ENCODE assay signal across 19 cellular contexts in the genomic region with DNA sequence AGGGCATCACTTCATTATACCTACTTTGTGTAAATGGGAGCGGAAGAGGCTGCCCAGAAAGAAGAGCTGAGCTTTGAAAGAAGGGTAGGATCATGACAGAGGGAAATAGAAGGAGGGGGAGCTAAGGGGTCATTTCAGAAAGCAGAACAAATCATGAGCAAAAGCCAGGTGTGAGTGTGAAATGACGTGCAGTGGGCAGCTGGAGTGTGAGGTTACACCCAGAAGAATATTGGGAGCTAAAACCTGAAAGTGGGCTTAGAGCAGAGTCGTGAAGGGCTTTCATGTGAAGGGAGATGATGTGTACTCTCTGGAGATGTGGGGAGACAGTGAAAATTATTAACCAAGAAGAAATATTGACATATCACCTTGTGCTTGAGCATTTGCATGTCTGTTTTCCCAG.
A peak's percentile ranks its signal among the peaks of the same experiment; 100 is the strongest.
DNase-seq lines count a peak whose midpoint lies in the region; ATAC-seq, FAIRE-seq and TF ChIP-seq lines count a peak whose summit lies in the region.
"Had no signal": no experiment of that assay in that cellular context is flagged by ENCODE, and none has a peak within 500 bp of the region (broad histone marks: within the 10 kb centered on the region; RNA-seq: fewer than 3 reads in every experiment).

No MANE protein-coding gene starts in this region.

- DNase-seq in GM18507 (ENCODE audit: extremely low spot score, insufficient read length, low read depth): no peak
- DNase-seq in glutamatergic neuron: no peak
- DNase-seq in esophagus squamous epithelium (lab: John Stamatoyannopoulos, UW): no peak
- no peak for DNase-seq in aorta
- no peak for DNase-seq in stimulated activated CD4-positive, alpha-beta T cell treated with anti-CD3 and anti-CD28 coated beads, Interleukin-4, amount 100 ng/mL, for 24 hours
- DNase-seq: Caco-2; CD4-positive, CD25-positive, alpha-beta regulatory T cell; CD8-positive, alpha-beta T cell; DMS153; DMS79 treated with DMSO at 0.1 percent for 48 hours; GF-D8; GM23248; H9 had no signal

- peak; percentile 71 for FAIRE-seq in GM18507 (lab: Jason Lieb, UNC)

- H3K27ac ChIP-seq in esophagus squamous epithelium (no peak overlapping the region), aorta (ENCODE audit: low read depth in 1 of 2, low read length in 2 of 2) (no peak overlapping the region)
- H3K27ac ChIP-seq: BLaER1, C4-2B, GM23248 had no signal

- H3K27me3 ChIP-seq in esophagus squamous epithelium (no peaks in the 10 kb centered on the region), aorta (ENCODE audit: control insufficient read depth in 1 of 2, insufficient read depth in 2 of 2, low read length in 1 of 2) (no peaks in the 10 kb centered on the region)
- H3K27me3 ChIP-seq: BLaER1 had no signal

- 42 to 58% methylated on average over 3 of the region's 3 CpGs for WGBS in esophagus squamous epithelium, 2 donors
- WGBS in aorta, 2 donors: 75 to 85% methylated on average over 3 of the region's 3 CpGs

- peak; percentile 50 for ATAC-seq in HG03175 (IDR thresholded peaks at IDR 0.05; ENCODE audit: unreplicated experiment)
- no peak for ATAC-seq in HG03354 (IDR thresholded peaks at IDR 0.05; ENCODE audit: poor library complexity, severe bottlenecking, unreplicated experiment)
- no peak for ATAC-seq in aorta (ENCODE audit: low FRiP score)
- ATAC-seq: CD8-positive, alpha-beta T cell; HCT116 had no signal

- TF ChIP-seq POLR2A in esophagus squamous epithelium (IDR thresholded peaks at IDR 0.05): no peak

- H3K4me1 ChIP-seq in esophagus squamous epithelium: no peaks in the 10 kb centered on the region
- no peaks in the 10 kb centered on the region for H3K4me1 ChIP-seq in aorta (ENCODE audit: control insufficient read depth in 1 of 2, insufficient read depth in 2 of 2, low read length in 2 of 2)
- H3K4me1 ChIP-seq: BLaER1, Caco-2 had no signal

- H3K9me3 ChIP-seq in esophagus squamous epithelium (no peaks in the 10 kb centered on the region), aorta (ENCODE audit: control insufficient read depth, low read length) (peaks cover 4% of the 10 kb centered on the region)
- H3K9me3 ChIP-seq: BLaER1 had no signal

- intact Hi-C loops in esophagus squamous epithelium (cut with DNase I): no loop called here
- intact Hi-C loops in aorta (cut with DNase I): no loop called here

- H3K36me3 ChIP-seq in esophagus squamous epithelium (no peaks in the 10 kb centered on the region), aorta (ENCODE audit: control insufficient read depth in 1 of 2, insufficient read depth in 2 of 2, low read length in 1 of 2) (no peaks in the 10 kb centered on the region)
- H3K36me3 ChIP-seq: BLaER1 had no signal

- H3K27me3 Mint-ChIP-seq in glutamatergic neuron (ENCODE audit: unreplicated experiment): peaks cover 4% of the 10 kb centered on the region
- H3K27me3 Mint-ChIP-seq: B cell had no signal

- H3K9me3 Mint-ChIP-seq in glutamatergic neuron (ENCODE audit: unreplicated experiment): peaks cover 9% of the 10 kb centered on the region
- H3K9me3 Mint-ChIP-seq: CD8-positive, alpha-beta T cell had no signal

- TF ChIP-seq CTCF in glutamatergic neuron (IDR thresholded peaks at IDR 0.05; ENCODE audit: partially characterized antibody, unreplicated experiment) (no peak), esophagus squamous epithelium (IDR thresholded peaks at IDR 0.05) (no peak)

- H3K4me1 Mint-ChIP-seq in glutamatergic neuron (ENCODE audit: low read depth, unreplicated experiment): peaks cover 12% of the 10 kb centered on the region
- H3K4me1 Mint-ChIP-seq: CD4-positive, CD25-positive, alpha-beta regulatory T cell had no signal

- no peak overlapping the region for H3K4me3 ChIP-seq in esophagus squamous epithelium
- H3K4me3 ChIP-seq in aorta (ENCODE audit: low read length in 2 of 2): no peak overlapping the region
- H3K4me3 ChIP-seq: BLaER1, GM23248 had no signal

- H3K36me3 Mint-ChIP-seq in glutamatergic neuron (ENCODE audit: unreplicated experiment): peaks cover 9% of the 10 kb centered on the region
- H3K36me3 Mint-ChIP-seq: CD4-positive, CD25-positive, alpha-beta regulatory T cell; CD8-positive, alpha-beta T cell had no signal

- H3K4me3 Mint-ChIP-seq in glutamatergic neuron (ENCODE audit: unreplicated experiment): no peak overlapping the region
- H3K4me3 Mint-ChIP-seq: B cell; CD4-positive, CD25-positive, alpha-beta regulatory T cell; CD8-positive, alpha-beta T cell; H9 had no signal

- H3K27ac Mint-ChIP-seq in glutamatergic neuron (ENCODE audit: unreplicated experiment): peak overlapping the region; percentile 74
- H3K27ac Mint-ChIP-seq: B cell; CD4-positive, CD25-positive, alpha-beta regulatory T cell; CD8-positive, alpha-beta T cell; H9 had no signal
